ENCODE assay signal across 24 cellular contexts in genomic region chr4:140213736-140214135, GRCh38. TPM values are rescaled to one million over a fixed set of nuclear protein-coding genes. Genes with fewer than 3 reads are reported as not detected.
A peak's percentile ranks its signal among the peaks of the same experiment; 100 is the strongest.
DNase-seq lines count a peak whose midpoint lies in the region; ATAC-seq, FAIRE-seq and TF ChIP-seq lines count a peak whose summit lies in the region.
"Had no signal": no experiment of that assay in that cellular context is flagged by ENCODE, and none has a peak within 500 bp of the region (broad histone marks: within the 10 kb centered on the region; RNA-seq: fewer than 3 reads in every experiment).

No MANE protein-coding gene starts in this region.

- no peak for TF ChIP-seq EP300 in H1 (IDR thresholded peaks at IDR 0.05; ENCODE audit: borderline replicate concordance in 1 of 2, low read depth in 2 of 2, low read length in 2 of 2)

- no peak overlapping the region for H4K8ac ChIP-seq in H1 (ENCODE audit: extremely low read depth, insufficient read depth, low read length)
- H4K8ac ChIP-seq in H9 (replicated peaks; ENCODE audit: insufficient read length, low read depth, low read length): no peak overlapping the region

- TF ChIP-seq RAD21 in H1 (IDR thresholded peaks at IDR 0.05 in 1 of 2, conservative IDR thresholded peaks at IDR 0.05 in 1 of 2; ENCODE audit: low read depth in 2 of 2, low read length in 2 of 2): no peak

- H3K36me3 Mint-ChIP-seq in activated CD4-positive, alpha-beta T cell treated with anti-CD3 and anti-CD28 coated beads for 36 hours (ENCODE audit: low read depth): no peaks in the 10 kb centered on the region
- no peaks in the 10 kb centered on the region for H3K36me3 Mint-ChIP-seq in activated CD4-positive, alpha-beta T cell treated with anti-CD3 and anti-CD28 coated beads, Interleukin-2, amount 10 ng/mL, durations not matched to agents 7 days and 5 days (ENCODE audit: low read depth)
- H3K36me3 Mint-ChIP-seq in H9 (ENCODE audit: insufficient read depth in 1 of 3, low read depth in 3 of 3): no peaks in the 10 kb centered on the region; a peak in 1 of 7 replicates
- H3K36me3 Mint-ChIP-seq: activated naive CD4-positive, alpha-beta T cell treated with anti-CD3 and anti-CD28 coated beads, Interleukin-2, amount 50 U/mL, for 72 hours; stimulated activated naive B cell treated with anti-CD40 and anti-IgM and Interleukin-4, amounts not matched to agents 10 μg/mL and 1 μg/mL and 100 μg/mL, for 72 hours had no signal

- H4K20me1 ChIP-seq in H1 (replicated peaks in 1 of 2; ENCODE audit: control insufficient read depth in 1 of 2, insufficient read depth in 2 of 2, low read length in 2 of 2) (no peaks in the 10 kb centered on the region), H9 (ENCODE audit: control insufficient read depth, insufficient read depth, insufficient read length) (no peaks in the 10 kb centered on the region)
- H4K20me1 ChIP-seq: BLaER1 treated with 17β-estradiol and CSF1 and Interleukin-3, amounts not matched to agents 10 nM and 100 nM had no signal

- H3K56ac ChIP-seq in H1 (replicated peaks; ENCODE audit: insufficient read length, low read depth, low read length) (no peak overlapping the region), H9 (ENCODE audit: insufficient read length, low read depth, low read length) (no peak overlapping the region)

- FAIRE-seq in H1 (lab: Jason Lieb, UNC): no peak
- FAIRE-seq: endometrium, HTR-8/SVneo, keratinocyte had no signal

- no peaks in the 10 kb centered on the region for H3K9me3 ChIP-seq in H1 (ENCODE audit: insufficient read depth in 2 of 2, low read depth in 1 of 2, low read length in 1 of 2)
- H3K9me3 ChIP-seq in mucosa of descending colon: no peaks in the 10 kb centered on the region
- H3K9me3 ChIP-seq in H9 (ENCODE audit: control insufficient read depth, low read depth, low read length): no peaks in the 10 kb centered on the region
- H3K9me3 ChIP-seq: upper lobe of left lung had no signal

- no peaks in the 10 kb centered on the region for H3K27me3 ChIP-seq in H1 (replicated peaks in 1 of 4; ENCODE audit: control insufficient read depth in 3 of 4, extremely low read depth in 1 of 4, insufficient read depth in 3 of 4, low read length in 3 of 4)
- no peaks in the 10 kb centered on the region for H3K27me3 ChIP-seq in H9 (ENCODE audit: insufficient read depth, low read length)
- H3K27me3 ChIP-seq: BLaER1 treated with 17β-estradiol and CSF1 and Interleukin-3, amounts not matched to agents 10 nM and 100 nM; upper lobe of left lung had no signal

- H3K79me1 ChIP-seq in H1 (ENCODE audit: low read depth, low read length) (no peaks in the 10 kb centered on the region), H9 (ENCODE audit: insufficient read depth, low read depth, low read length, poor library complexity, severe bottlenecking) (no peaks in the 10 kb centered on the region)

- H2AFZ ChIP-seq in H1 (ENCODE audit: low read length): no peak overlapping the region
- no peak overlapping the region for H2AFZ ChIP-seq in H9 (ENCODE audit: low read length)

- peak; percentile 64 for ATAC-seq in activated CD4-positive, alpha-beta T cell treated with anti-CD3 and anti-CD28 coated beads for 36 hours
- peak; percentile 42 for ATAC-seq in mucosa of descending colon
- ATAC-seq in left lobe of liver: no peak
- ATAC-seq: activated naive CD4-positive, alpha-beta T cell treated with anti-CD3 and anti-CD28 coated beads, Interleukin-2, amount 50 U/mL, for 72 hours; stimulated activated naive B cell treated with anti-CD40 and anti-IgM and Interleukin-4, amounts not matched to agents 10 μg/mL and 1 μg/mL and 100 μg/mL, for 72 hours had no signal

- H3K23me2 ChIP-seq in H1 (ENCODE audit: low read depth, low read length) (no peaks in the 10 kb centered on the region), H9 (ENCODE audit: insufficient read length, low read depth, low read length, poor library complexity, severe bottlenecking) (no peaks in the 10 kb centered on the region)

- H3K27me3 Mint-ChIP-seq in activated CD4-positive, alpha-beta T cell treated with anti-CD3 and anti-CD28 coated beads for 36 hours: peaks cover 7% of the 10 kb centered on the region
- H3K27me3 Mint-ChIP-seq in activated CD4-positive, alpha-beta T cell treated with anti-CD3 and anti-CD28 coated beads, Interleukin-2, amount 10 ng/mL, durations not matched to agents 7 days and 5 days: peaks cover 7% of the 10 kb centered on the region
- peaks cover 8% of the 10 kb centered on the region for H3K27me3 Mint-ChIP-seq in H9 (ENCODE audit: low read depth)

- H3K9ac ChIP-seq in H1 (replicated peaks in 1 of 4; ENCODE audit: extremely low read depth in 1 of 4, low read depth in 3 of 4, low read length in 3 of 4) (no peak overlapping the region), H9 (ENCODE audit: extremely low read depth, insufficient read length, low read length) (no peak overlapping the region)
- H3K9ac ChIP-seq: BLaER1 treated with 17β-estradiol and CSF1 and Interleukin-3, amounts not matched to agents 10 nM and 100 nM had no signal

- H2BK5ac ChIP-seq in H1 (ENCODE audit: low read depth, low read length) (no peak overlapping the region), H9 (ENCODE audit: insufficient read length, low read length) (no peak overlapping the region)

- no peak overlapping the region for H2BK20ac ChIP-seq in H1 (ENCODE audit: low read length)
- H2BK20ac ChIP-seq in H9 (ENCODE audit: low read depth, low read length, poor library complexity, severe bottlenecking): no peak overlapping the region

- no peak overlapping the region for H3K4me3 ChIP-seq in NB4 (ENCODE audit: low read depth, low read length)
- no peak overlapping the region for H3K4me3 ChIP-seq in H1 (ENCODE audit: extremely low read depth in 1 of 4, insufficient read depth in 2 of 4, low read depth in 3 of 4, low read length in 4 of 4)
- no peak overlapping the region for H3K4me3 ChIP-seq in mucosa of descending colon
- H3K4me3 ChIP-seq: BLaER1 treated with 17β-estradiol and CSF1 and Interleukin-3, amounts not matched to agents 10 nM and 100 nM; upper lobe of left lung had no signal

- no peak overlapping the region for H3K18ac ChIP-seq in H1 (ENCODE audit: extremely low read depth, low read length)
- H3K18ac ChIP-seq in H9 (ENCODE audit: insufficient read length, low read depth, low read length): no peak overlapping the region

- TF ChIP-seq CTCF in NB4 (IDR thresholded peaks at IDR 0.05; ENCODE audit: low read depth, low read length): no peak
- no peak for TF ChIP-seq CTCF in H1 (IDR thresholded peaks at IDR 0.05; ENCODE audit: control extremely low read depth in 1 of 3, insufficient read depth in 1 of 3, low read depth in 1 of 3, low read length in 3 of 3)
- no peak for TF ChIP-seq CTCF in mucosa of descending colon (IDR thresholded peaks at IDR 0.05)
- no peak for TF ChIP-seq CTCF in H9 (conservative IDR thresholded peaks at IDR 0.05)

- POLR2A ChIA-PET in activated CD4-positive, alpha-beta T cell treated with anti-CD3 and anti-CD28 coated beads for 36 hours (lab: Charles Lee): no interaction called here
- POLR2A ChIA-PET in activated CD4-positive, alpha-beta T cell treated with anti-CD3 and anti-CD28 coated beads, Interleukin-2, amount 10 ng/mL, durations not matched to agents 7 days and 5 days (lab: Charles Lee): no interaction called here
- POLR2A ChIA-PET in H1 (lab: Charles Lee; ENCODE audit: partially characterized antibody): interaction anchor here (0.9 kb wide), 1 partner anchor 38 kb away, joined by 3 read pairs; no protein-coding TSS in a partner anchor

- no peak overlapping the region for H3T11ph ChIP-seq in H9 (ENCODE audit: low read length)

- H4K5ac ChIP-seq in H1 (ENCODE audit: insufficient read length, low read depth, low read length) (no peak overlapping the region), H9 (ENCODE audit: insufficient read length, low read depth, low read length) (no peak overlapping the region)

- H3K4me1 ChIP-seq in H1 (replicated peaks in 1 of 4; ENCODE audit: control insufficient read depth in 3 of 4, insufficient read depth in 4 of 4, low read length in 3 of 4): peaks cover 0 to 9% (median under 1%) of the 10 kb centered on the region in 4 experiments; a peak in 4 of 7 replicates
- H3K4me1 ChIP-seq in mucosa of descending colon (ENCODE audit: low read depth): peaks cover 20% of the 10 kb centered on the region
- peaks cover 7% of the 10 kb centered on the region for H3K4me1 ChIP-seq in H9 (ENCODE audit: insufficient read depth, low read length)
- H3K4me1 ChIP-seq: BLaER1 treated with 17β-estradiol and CSF1 and Interleukin-3, amounts not matched to agents 10 nM and 100 nM; upper lobe of left lung had no signal

- H3K4ac ChIP-seq in H1 (replicated peaks; ENCODE audit: insufficient read length, low read depth, low read length) (no peak overlapping the region), H9 (ENCODE audit: low read depth, low read length) (no peak overlapping the region)

- H4K91ac ChIP-seq in H1 (replicated peaks; ENCODE audit: insufficient read length, low read length) (peak overlapping the region; percentile 53), H9 (ENCODE audit: insufficient read length, low read depth, low read length) (no peak overlapping the region)

- H3K9me3 Mint-ChIP-seq in activated CD4-positive, alpha-beta T cell treated with anti-CD3 and anti-CD28 coated beads for 36 hours (ENCODE audit: low read depth): no peaks in the 10 kb centered on the region
- H3K9me3 Mint-ChIP-seq in activated CD4-positive, alpha-beta T cell treated with anti-CD3 and anti-CD28 coated beads, Interleukin-2, amount 10 ng/mL, durations not matched to agents 7 days and 5 days: no peaks in the 10 kb centered on the region
- no peaks in the 10 kb centered on the region for H3K9me3 Mint-ChIP-seq in H9
- H3K9me3 Mint-ChIP-seq: T-helper 1 cell treated with Interleukin-12 subunit alpha and Interleukin-12 subunit beta and Interleukin-4 antibody, amounts not matched to agents 30 μg/mL and 1 μg/mL, for 36 hours had no signal

- DNase-seq in activated CD4-positive, alpha-beta T cell treated with anti-CD3 and anti-CD28 coated beads for 36 hours: peak; percentile 10
- DNase-seq in activated CD4-positive, alpha-beta T cell treated with anti-CD3 and anti-CD28 coated beads, Interleukin-2, amount 10 ng/mL, durations not matched to agents 7 days and 5 days: no peak
- DNase-seq in NB4 (ENCODE audit: low read depth) (peak; percentile 40), H1 (ENCODE audit: low read depth in 1 of 2, low spot score in 2 of 2) (no peak), mucosa of descending colon (no peak), H9 (no peak), left lobe of liver (ENCODE audit: low spot score) (no peak), SHP77 (lab: John Stamatoyannopoulos, UW) (no peak)
- DNase-seq: activated CD4-positive, CD25-positive, alpha-beta regulatory T cell; central memory CD4-positive, alpha-beta T cell; MV-4-11; NCI-H2107; NCI-H526 treated with DMSO at 0.1 percent for 48 hours; nucleus accumbens; RPMI8226; stimulated activated naive B cell treated with anti-CD40 and anti-IgM and Interleukin-4, amounts not matched to agents 10 μg/mL and 1 μg/mL and 100 μg/mL, for 72 hours; upper lobe of left lung had no signal

- WGBS in H1 (ENCODE audit: extremely low coverage in 1 of 2, insufficient coverage in 1 of 2, insufficient read length in 1 of 2, insufficient replicate concordance in 2 of 2, low coverage in 1 of 2, low lambda C conversion rate in 2 of 2, missing lambda C conversion rate in 1 of 2), 2 experiments: 88% methylated on average over 1 of the region's 1 CpG; no CpG with 5 or more reads in 1 of the 2 experiments
- no CpG with 5 or more reads among the region's 1 CpG for WGBS in H9 (ENCODE audit: extremely low coverage, insufficient read length, low lambda C conversion rate)

- H3K4me3 Mint-ChIP-seq in activated CD4-positive, alpha-beta T cell treated with anti-CD3 and anti-CD28 coated beads for 36 hours: no peak overlapping the region
- no peak overlapping the region for H3K4me3 Mint-ChIP-seq in activated CD4-positive, alpha-beta T cell treated with anti-CD3 and anti-CD28 coated beads, Interleukin-2, amount 10 ng/mL, durations not matched to agents 7 days and 5 days
- H3K4me3 Mint-ChIP-seq in H9: no peak overlapping the region
- H3K4me3 Mint-ChIP-seq: stimulated activated naive B cell treated with anti-CD40 and anti-IgM and Interleukin-4, amounts not matched to agents 10 μg/mL and 1 μg/mL and 100 μg/mL, for 72 hours; T-helper 1 cell treated with Interleukin-12 subunit alpha and Interleukin-12 subunit beta and Interleukin-4 antibody, amounts not matched to agents 30 μg/mL and 1 μg/mL, for 36 hours had no signal

- peaks cover 2% of the 10 kb centered on the region for H3K4me1 Mint-ChIP-seq in activated CD4-positive, alpha-beta T cell treated with anti-CD3 and anti-CD28 coated beads for 36 hours
- H3K4me1 Mint-ChIP-seq in activated CD4-positive, alpha-beta T cell treated with anti-CD3 and anti-CD28 coated beads, Interleukin-2, amount 10 ng/mL, durations not matched to agents 7 days and 5 days: no peaks in the 10 kb centered on the region
- H3K4me1 Mint-ChIP-seq in H9: peaks cover 18 to 24% of the 10 kb centered on the region in 2 experiments
- H3K4me1 Mint-ChIP-seq: stimulated activated naive B cell treated with anti-CD40 and anti-IgM and Interleukin-4, amounts not matched to agents 10 μg/mL and 1 μg/mL and 100 μg/mL, for 72 hours had no signal

- H3K27ac ChIP-seq in H1 (ENCODE audit: low read depth, low read length): no peak overlapping the region
- H3K27ac ChIP-seq in H9 (ENCODE audit: insufficient read length, low read depth, low read length): no peak overlapping the region
- H3K27ac ChIP-seq: 22Rv1; BLaER1 treated with 17β-estradiol and CSF1 and Interleukin-3, amounts not matched to agents 10 nM and 100 nM; upper lobe of left lung had no signal

- CTCF ChIA-PET in activated CD4-positive, alpha-beta T cell treated with anti-CD3 and anti-CD28 coated beads for 36 hours (lab: Charles Lee): interaction anchor here (1.1 kb wide), 1 partner anchor 19 kb away, joined by 3 read pairs; no protein-coding TSS in a partner anchor
- CTCF ChIA-PET in activated CD4-positive, alpha-beta T cell treated with anti-CD3 and anti-CD28 coated beads, Interleukin-2, amount 10 ng/mL, durations not matched to agents 7 days and 5 days (lab: Charles Lee): interaction anchor here (1.3 kb wide), 2 partner anchors 13 to 19 kb away, joined by 3 read pairs; no protein-coding TSS in a partner anchor
- CTCF ChIA-PET in H1 (lab: Charles Lee; ENCODE audit: partially characterized antibody): interaction anchor here (0.5 to 3.2 kb wide), 6 partner anchors 13 to 202 kb away, joined by 3 to 9 read pairs (median 3); no protein-coding TSS in a partner anchor

- H3K23ac ChIP-seq in H1 (ENCODE audit: insufficient read length) (no peak overlapping the region), H9 (ENCODE audit: insufficient read length, low read depth, low read length) (no peak overlapping the region)

- intact Hi-C loops in activated CD4-positive, alpha-beta T cell treated with anti-CD3 and anti-CD28 coated beads for 36 hours (cut with DNase I, micrococcal nuclease): no loop called here
- intact Hi-C loops in mucosa of descending colon (cut with DNase I, micrococcal nuclease): loop anchor here in 1 of 2 donors (5.0 kb wide), 1 partner anchor 526 kb away; no protein-coding TSS in a partner anchor

- H3K14ac ChIP-seq in H1 (ENCODE audit: insufficient read length) (no peak overlapping the region), H9 (ENCODE audit: insufficient read depth, low read length) (no peak overlapping the region)

- no peak overlapping the region for H3K4me2 ChIP-seq in H1 (ENCODE audit: insufficient read depth in 1 of 2, low read depth in 2 of 2, low read length in 2 of 2)
- H3K4me2 ChIP-seq in H9 (ENCODE audit: insufficient read depth, insufficient read length, low read length): no peak overlapping the region

- no peak overlapping the region for H2BK15ac ChIP-seq in H1 (ENCODE audit: low read length)
- no peak overlapping the region for H2BK15ac ChIP-seq in H9 (ENCODE audit: low read depth, low read length)

- H3K79me2 ChIP-seq in H1 (ENCODE audit: control insufficient read depth in 1 of 2, insufficient read depth in 2 of 2, low read length in 2 of 2): no peaks in the 10 kb centered on the region
- H3K79me2 ChIP-seq in H9 (ENCODE audit: insufficient read depth, low read length): no peaks in the 10 kb centered on the region

- H2BK12ac ChIP-seq in H1 (ENCODE audit: low read depth, low read length): no peak overlapping the region
- H2BK12ac ChIP-seq in H9 (ENCODE audit: insufficient read length, low read depth, low read length): no peak overlapping the region

- H2BK120ac ChIP-seq in H1 (replicated peaks; ENCODE audit: low read depth, low read length) (no peak overlapping the region), H9 (ENCODE audit: low read depth, low read length, poor library complexity, severe bottlenecking) (no peak overlapping the region)

- TF ChIP-seq POLR2A in NB4 (IDR thresholded peaks at IDR 0.05; ENCODE audit: extremely low read depth, insufficient read length) (no peak), H1 (IDR thresholded peaks at IDR 0.05; ENCODE audit: control extremely low read depth in 1 of 2, low read depth in 2 of 2, low read length in 2 of 2) (no peak)

- no peak overlapping the region for H3K27ac Mint-ChIP-seq in activated CD4-positive, alpha-beta T cell treated with anti-CD3 and anti-CD28 coated beads for 36 hours
- no peak overlapping the region for H3K27ac Mint-ChIP-seq in activated CD4-positive, alpha-beta T cell treated with anti-CD3 and anti-CD28 coated beads, Interleukin-2, amount 10 ng/mL, durations not matched to agents 7 days and 5 days
- H3K27ac Mint-ChIP-seq in H9: no peak overlapping the region
- H3K27ac Mint-ChIP-seq: activated naive CD4-positive, alpha-beta T cell treated with anti-CD3 and anti-CD28 coated beads, Interleukin-2, amount 50 U/mL, for 72 hours; stimulated activated naive B cell treated with anti-CD40 and anti-IgM and Interleukin-4, amounts not matched to agents 10 μg/mL and 1 μg/mL and 100 μg/mL, for 72 hours; T-helper 1 cell treated with Interleukin-12 subunit alpha and Interleukin-12 subunit beta and Interleukin-4 antibody, amounts not matched to agents 30 μg/mL and 1 μg/mL, for 36 hours had no signal

- H3K36me3 ChIP-seq in H1 (ENCODE audit: control insufficient read depth in 2 of 4, insufficient read depth in 4 of 4, low read length in 3 of 4): no peaks in the 10 kb centered on the region
- H3K36me3 ChIP-seq in mucosa of descending colon (ENCODE audit: low read depth): no peaks in the 10 kb centered on the region
- H3K36me3 ChIP-seq: BLaER1 treated with 17β-estradiol and CSF1 and Interleukin-3, amounts not matched to agents 10 nM and 100 nM; upper lobe of left lung had no signal

- no peak overlapping the region for H2AK5ac ChIP-seq in H1 (ENCODE audit: low read depth, low read length)
- H2AK5ac ChIP-seq in H9 (ENCODE audit: insufficient read length, low read length): no peak overlapping the region

RNA-seq across cellular contexts. Expression of gene MAML3, which starts 59.8 kb away (rescaled TPM):
- 1 to 10 TPM; 1.6 to 1.9 TPM for total RNA-seq in activated CD4-positive, alpha-beta T cell treated with anti-CD3 and anti-CD28 coated beads for 36 hours
- total RNA-seq in activated CD4-positive, alpha-beta T cell treated with anti-CD3 and anti-CD28 coated beads, Interleukin-2, amount 10 ng/mL, durations not matched to agents 7 days and 5 days: 1 to 10 TPM; 2.0 to 2.2 TPM
- 5.6 and 5.7 TPM in 2 replicates for total RNA-seq in H1 (2021; fragmentation: NEBNext Ultra II Directional; extraction: Animal tissue kit (Norgen Biotek cat#: 25700))
- 2.1 and 2.7 TPM in 2 replicates for polyA plus RNA-seq in H1 (2011; rRNA removed)
- polyA plus RNA-seq in H1 (2011; cell fraction: cytosol; rRNA removed): 3.0 TPM
- polyA plus RNA-seq in H1 (2011; cell fraction: nucleus; rRNA removed): 3.8 TPM
- 2.1 to 2.6 TPM (median 2.2 TPM) in 4 replicates for polyA plus RNA-seq in H1 (2012, experiment 1 of 2)
- polyA plus RNA-seq in H1 (2012, experiment 2 of 2): 0.34 TPM
- polyA plus RNA-seq in H1 (2013, experiment 1 of 2): 4.8 TPM
- 4.9 TPM for polyA plus RNA-seq in H1 (2013, experiment 2 of 2)
- 4.6 and 6.1 TPM in 2 replicates for polyA minus RNA-seq in H1 (2011; rRNA and poly(A)+ RNA removed)
- polyA minus RNA-seq in H1 (2011; cell fraction: cytosol; rRNA and poly(A)+ RNA removed): 4.1 TPM
- polyA minus RNA-seq in H1 (2011; cell fraction: nucleus; rRNA and poly(A)+ RNA removed): 11.6 TPM
- total RNA-seq in mucosa of descending colon: 10 to 100 TPM; 10.4 to 23.5 (median 14.8) TPM
- total RNA-seq in H9 (2021): 3.9 and 4.1 TPM in 2 replicates
- total RNA-seq in left lobe of liver: 8.4 TPM

Comparison
In these comparisons a context has a peak if more than half of its experiments do, and no peak if none do; other contexts are left out.
1. DNase-seq: peak in activated CD4-positive, alpha-beta T cell treated with anti-CD3 and anti-CD28 coated beads for 36 hours (single experiment) and NB4 (single experiment); none in activated CD4-positive, alpha-beta T cell treated with anti-CD3 and anti-CD28 coated beads, Interleukin-2, amount 10 ng/mL, durations not matched to agents 7 days and 5 days (single experiment), H1 (0 of 2), mucosa of descending colon (0 of 3), H9 (single experiment), left lobe of liver (single experiment) and SHP77 (0 of 2).